ENCODE assay signal across 12 cellular contexts in genomic region chr3:46297658-46298423, GRCh38. TPM values are rescaled to one million over a fixed set of nuclear protein-coding genes. Genes with fewer than 3 reads are reported as not detected.
DNase-seq lines count a peak whose midpoint lies in the region; ATAC-seq and TF ChIP-seq lines count a peak whose summit lies in the region.
"Had no signal": no experiment of that assay in that cellular context is flagged by ENCODE, and none has a peak within 500 bp of the region (broad histone marks: within the 10 kb centered on the region; RNA-seq: fewer than 3 reads in every experiment).

No MANE protein-coding gene starts in this region.

- peaks cover 4% of the 10 kb centered on the region for H3K27me3 Mint-ChIP-seq in activated CD8-positive, alpha-beta T cell treated with anti-CD3 and anti-CD28 coated beads for 36 hours

- H3K4me1 ChIP-seq in Loucy (ENCODE audit: insufficient read depth, low read length, poor library complexity, severe bottlenecking), result peaks cover 40% of the 10 kb centered on the region
- H3K4me1 ChIP-seq: colonic mucosa, uterus had no signal

- H3K9me2 ChIP-seq in Loucy (replicated peaks; ENCODE audit: low read depth, low read length), result no peaks in the 10 kb centered on the region

- POLR2A ChIA-PET in activated CD8-positive, alpha-beta T cell treated with anti-CD3 and anti-CD28 coated beads for 36 hours (lab: Charles Lee), result interaction anchor here (0.6 to 3.0 kb wide), 7 partner anchors 9 to 631 kb away, joined by 3 to 25 read pairs (median 3); partner anchors contain the start of genes CCR5, CCR5AS and CCRL2

- no peaks in the 10 kb centered on the region for H3F3A ChIP-seq in Loucy (ENCODE audit: low read depth)

- H3K36me3 ChIP-seq in Loucy (ENCODE audit: insufficient read depth, low read length), result no peaks in the 10 kb centered on the region
- H3K36me3 ChIP-seq: colonic mucosa, uterus had no signal

- peak overlapping the region; percentile 20 for H3K4me2 ChIP-seq in Loucy (ENCODE audit: low read depth, low read length, poor library complexity, severe bottlenecking)

- no peak for ATAC-seq in activated CD8-positive, alpha-beta T cell treated with anti-CD3 and anti-CD28 coated beads for 36 hours

- no peaks in the 10 kb centered on the region for H3K9me3 ChIP-seq in Loucy (ENCODE audit: insufficient read depth, low read depth, low read length)
- H3K9me3 ChIP-seq: colonic mucosa, uterus had no signal

- H3K4me1 Mint-ChIP-seq in activated CD8-positive, alpha-beta T cell treated with anti-CD3 and anti-CD28 coated beads for 36 hours (ENCODE audit: low read depth), result peaks cover 87% of the 10 kb centered on the region

- peak overlapping the region; percentile 87 for H3K27ac Mint-ChIP-seq in activated CD8-positive, alpha-beta T cell treated with anti-CD3 and anti-CD28 coated beads for 36 hours

- no peak overlapping the region for H3K4me3 ChIP-seq in Loucy (ENCODE audit: low read length, poor library complexity, severe bottlenecking)
- H3K4me3 ChIP-seq: colonic mucosa, uterus had no signal

- H2AFZ ChIP-seq in Loucy (ENCODE audit: low read length), result no peak overlapping the region

- no peak overlapping the region for H3K9ac ChIP-seq in Loucy (ENCODE audit: low read depth, low read length, poor library complexity, severe bottlenecking)

- H3K9me3 Mint-ChIP-seq in activated CD8-positive, alpha-beta T cell treated with anti-CD3 and anti-CD28 coated beads for 36 hours, result no peaks in the 10 kb centered on the region

- intact Hi-C loops in activated CD8-positive, alpha-beta T cell treated with anti-CD3 and anti-CD28 coated beads for 36 hours (cut with micrococcal nuclease), result loop anchor here (2.0 to 10.0 kb wide), 2 partner anchors 17 to 423 kb away; no protein-coding TSS in a partner anchor

- TF ChIP-seq CTCF in Loucy (conservative IDR thresholded peaks at IDR 0.05; ENCODE audit: low read length), result no peak
- TF ChIP-seq CTCF in activated CD8-positive, alpha-beta T cell treated with anti-CD3 and anti-CD28 coated beads for 36 hours (IDR thresholded peaks at IDR 0.05), result no peak

- CTCF ChIA-PET in activated CD8-positive, alpha-beta T cell treated with anti-CD3 and anti-CD28 coated beads for 36 hours (lab: Charles Lee), result interaction anchor here (1.2 to 4.0 kb wide), 4 partner anchors 15 to 200 kb away, joined by 3 to 54 read pairs (median 6); partner anchors contain the start of gene CCR5

- H3K4me3 Mint-ChIP-seq in activated CD8-positive, alpha-beta T cell treated with anti-CD3 and anti-CD28 coated beads for 36 hours, result no peak overlapping the region

- H3K79me2 ChIP-seq in Loucy (ENCODE audit: insufficient read depth, low read length), result no peaks in the 10 kb centered on the region

- no peaks in the 10 kb centered on the region for H3K27me3 ChIP-seq in Loucy (ENCODE audit: insufficient read depth, low read length, poor library complexity, severe bottlenecking)
- H3K27me3 ChIP-seq: colonic mucosa, uterus had no signal

- DNase-seq in SIG-M5 treated with dmso at 0.1 percent for 504 hours (lab: John Stamatoyannopoulos, UW; ENCODE audit: unreplicated experiment) (peak; percentile 59), SIG-M5 (lab: John Stamatoyannopoulos, UW) (no peak), midbrain (lab: John Stamatoyannopoulos, UW) (peak; percentile 21), NCI-H82 (lab: John Stamatoyannopoulos, UW) (no peak), mucosa of gallbladder (ENCODE audit: low spot score) (no peak)
- no peak for DNase-seq in activated CD8-positive, alpha-beta T cell treated with anti-CD3 and anti-CD28 coated beads for 36 hours
- no peak for DNase-seq in stimulated activated CD4-positive, alpha-beta T cell treated with anti-CD3 and anti-CD28 coated beads, Interleukin-12 subunit alpha, Interleukin-12 subunit beta, amount 100 ng/mL, for 4 hours
- DNase-seq: activated CD8-positive, alpha-beta memory T cell treated with anti-CD3 and anti-CD28 coated beads, Interleukin-2, amount 50 U/mL, for 48 hours; colonic mucosa; SHP77; uterus had no signal

- no peaks in the 10 kb centered on the region for H4K20me1 ChIP-seq in Loucy (ENCODE audit: insufficient read depth, low read length, poor library complexity, severe bottlenecking)

- H3K36me3 Mint-ChIP-seq in activated CD8-positive, alpha-beta T cell treated with anti-CD3 and anti-CD28 coated beads for 36 hours (ENCODE audit: low read depth), result no peaks in the 10 kb centered on the region

RNA-seq across cellular contexts. Expression of gene CCR3, which starts 55.6 kb away (rescaled TPM):
- total RNA-seq in activated CD8-positive, alpha-beta T cell treated with anti-CD3 and anti-CD28 coated beads for 36 hours, result not detected
- total RNA-seq in mucosa of gallbladder, result not detected
- total RNA-seq: colonic mucosa, uterus had no signal

RNA-seq across cellular contexts. Expression of gene CCR2, which starts 56.1 kb away (rescaled TPM):
- total RNA-seq in activated CD8-positive, alpha-beta T cell treated with anti-CD3 and anti-CD28 coated beads for 36 hours, result under 1 TPM; 0.81 to 0.83 TPM
- total RNA-seq in mucosa of gallbladder, result 4.1 TPM

Comparison
In these comparisons a context has a peak if more than half of its experiments do, and no peak if none do; other contexts are left out.
1. DNase-seq: peak in SIG-M5 treated with dmso at 0.1 percent for 504 hours (single experiment) and midbrain (single experiment); none in SIG-M5 (single experiment), activated CD8-positive, alpha-beta T cell treated with anti-CD3 and anti-CD28 coated beads for 36 hours (single experiment), stimulated activated CD4-positive, alpha-beta T cell treated with anti-CD3 and anti-CD28 coated beads, Interleukin-12 subunit alpha, Interleukin-12 subunit beta, amount 100 ng/mL, for 4 hours (single experiment), NCI-H82 (single experiment) and mucosa of gallbladder (single experiment).